8 cellular contexts compared by ENCODE assay signal in genomic region chr11:117816151-117816741, GRCh38. TPM values are rescaled to one million over a fixed set of nuclear protein-coding genes. Genes with fewer than 3 reads are reported as not detected.
DNase-seq lines count a peak whose midpoint lies in the region; ATAC-seq, FAIRE-seq and TF ChIP-seq lines count a peak whose summit lies in the region.

No MANE protein-coding gene starts in this region.

- H2AK5ac ChIP-seq in mesendoderm (ENCODE audit: low read length) = no peak overlapping the region

- H2BK5ac ChIP-seq in mesendoderm (ENCODE audit: low read length) = peak overlapping the region; percentile 4

- H3K4me3 Mint-ChIP-seq in astrocyte (ENCODE audit: unreplicated experiment) = no peak overlapping the region

- no peaks in the 10 kb centered on the region for H3K9me3 Mint-ChIP-seq in astrocyte (ENCODE audit: unreplicated experiment)

- H3K4me3 ChIP-seq in BLaER1 (no peak overlapping the region), HUES48 (ENCODE audit: low read depth, low read length) (no peak overlapping the region), astrocyte (ENCODE audit: insufficient read depth, low read depth, low read length) (no peak overlapping the region), mesendoderm (ENCODE audit: low read length) (no peak overlapping the region)

- H2BK15ac ChIP-seq in mesendoderm (replicated peaks; ENCODE audit: low read depth) = no peak overlapping the region

- H2AFZ ChIP-seq in astrocyte (ENCODE audit: low read depth, low read length) = peak overlapping the region; percentile 15

- H3K4ac ChIP-seq in mesendoderm (ENCODE audit: low read depth, low read length) = peak overlapping the region; percentile 46

- H4K20me1 ChIP-seq in BLaER1 (no peaks in the 10 kb centered on the region), astrocyte (ENCODE audit: insufficient read depth, low read length) (no peaks in the 10 kb centered on the region)

- H4K5ac ChIP-seq in mesendoderm (ENCODE audit: low read length) = no peak overlapping the region

- no peaks in the 10 kb centered on the region for H3K27me3 ChIP-seq in BLaER1
- H3K27me3 ChIP-seq in HUES48 (ENCODE audit: control insufficient read depth, insufficient read depth, low read length) = peaks cover 4% of the 10 kb centered on the region; the same call in 1 of the 2 replicates
- H3K27me3 ChIP-seq in astrocyte (ENCODE audit: insufficient read depth, low read length) = no peaks in the 10 kb centered on the region
- no peaks in the 10 kb centered on the region for H3K27me3 ChIP-seq in mesendoderm (ENCODE audit: insufficient read depth, low read length, poor library complexity)

- no peaks in the 10 kb centered on the region for H3K9me3 ChIP-seq in BLaER1
- no peaks in the 10 kb centered on the region for H3K9me3 ChIP-seq in HUES48 (ENCODE audit: control insufficient read depth, insufficient read depth, low read length)
- H3K9me3 ChIP-seq in astrocyte (ENCODE audit: insufficient read depth, low read depth, low read length) = no peaks in the 10 kb centered on the region

- H3K56ac ChIP-seq in mesendoderm (ENCODE audit: low read length) = peak overlapping the region; percentile 77

- H4K8ac ChIP-seq in mesendoderm (ENCODE audit: low read depth, low read length) = no peak overlapping the region

- H3K4me1 ChIP-seq in BLaER1 (peaks cover 72% of the 10 kb centered on the region), HUES48 (ENCODE audit: control insufficient read depth, insufficient read depth, low read length) (peaks cover 35% of the 10 kb centered on the region), astrocyte (ENCODE audit: insufficient read depth, low read length) (peaks cover 23% of the 10 kb centered on the region), mesendoderm (ENCODE audit: control insufficient read depth, low read depth, low read length) (peaks cover 15% of the 10 kb centered on the region)

- H3K27ac Mint-ChIP-seq in astrocyte (ENCODE audit: unreplicated experiment) = peak overlapping the region; percentile 42

- peak; percentile 45 for DNase-seq in astrocyte (ENCODE audit: low read depth)
- DNase-seq in mesendoderm = peak; percentile 95
- DNase-seq in activated effector memory CD4-positive, alpha-beta T cell treated with anti-CD3 and anti-CD28 coated beads, Interleukin-2, amount 50 U/mL, for 16 hours = no peak
- no peak for DNase-seq in G401 (ENCODE audit: low spot score)

- H3K23ac ChIP-seq in mesendoderm (ENCODE audit: low read length) = no peak overlapping the region

- H3K36me3 Mint-ChIP-seq in astrocyte (ENCODE audit: low read depth, unreplicated experiment) = no peaks in the 10 kb centered on the region

- peaks cover 20% of the 10 kb centered on the region for H3K27me3 Mint-ChIP-seq in astrocyte (ENCODE audit: low read depth, unreplicated experiment)

- H3K79me2 ChIP-seq in astrocyte (ENCODE audit: insufficient read depth, low read length) = no peaks in the 10 kb centered on the region
- H3K79me2 ChIP-seq in mesendoderm (ENCODE audit: control insufficient read depth, insufficient read depth, low read length) = no peaks in the 10 kb centered on the region

- H3K27ac ChIP-seq in BLaER1 = peak overlapping the region; percentile 63
- H3K27ac ChIP-seq in HUES48 (ENCODE audit: low read depth, low read length) = peak overlapping the region; percentile 47
- H3K27ac ChIP-seq in astrocyte (ENCODE audit: low read depth, low read length) = no peak overlapping the region
- H3K27ac ChIP-seq in mesendoderm (ENCODE audit: low read depth, low read length) = peak overlapping the region; percentile 56

- no peaks in the 10 kb centered on the region for H3K36me3 ChIP-seq in BLaER1
- H3K36me3 ChIP-seq in HUES48 (ENCODE audit: control insufficient read depth, insufficient read depth, low read length) = no peaks in the 10 kb centered on the region
- no peaks in the 10 kb centered on the region for H3K36me3 ChIP-seq in astrocyte (ENCODE audit: insufficient read depth, low read length)
- H3K36me3 ChIP-seq in mesendoderm (ENCODE audit: control insufficient read depth, insufficient read depth, low read length) = no peaks in the 10 kb centered on the region

- ATAC-seq in HG03460 (IDR thresholded peaks at IDR 0.05; ENCODE audit: unreplicated experiment) (no peak), HG02763 (IDR thresholded peaks at IDR 0.05; ENCODE audit: unreplicated experiment) (no peak)

- in situ Hi-C loops in G401 (cut with HindIII; ENCODE audit: low sequenced_read_pairs) = no loop called here

- no peaks in the 10 kb centered on the region for H3K79me1 ChIP-seq in mesendoderm (ENCODE audit: low read length)

- FAIRE-seq in astrocyte (lab: Jason Lieb, UNC) = no peak

- H3K9ac ChIP-seq in BLaER1 (peak overlapping the region; percentile 61), HUES48 (ENCODE audit: low read depth, low read length) (no peak overlapping the region), astrocyte (ENCODE audit: low read length) (no peak overlapping the region), mesendoderm (ENCODE audit: low read length) (peak overlapping the region; percentile 37)

- no CpG with 5 or more reads among the region's 20 CpGs for WGBS in mesendoderm (ENCODE audit: extremely low coverage, insufficient coverage, low lambda C conversion rate)

- H3K4me2 ChIP-seq in BLaER1 (peak overlapping the region; percentile 83), astrocyte (ENCODE audit: low read length) (no peak overlapping the region), mesendoderm (ENCODE audit: low read length) (no peak overlapping the region)

- peak overlapping the region; percentile 56 for H2BK120ac ChIP-seq in mesendoderm (ENCODE audit: low read depth, low read length)

- H3K18ac ChIP-seq in mesendoderm (ENCODE audit: low read length) = peak overlapping the region; percentile 14

- peaks cover 27% of the 10 kb centered on the region for H3K4me1 Mint-ChIP-seq in astrocyte (ENCODE audit: low read depth, unreplicated experiment)

- TF ChIP-seq CTCF in astrocyte (IDR thresholded peaks at IDR 0.05; ENCODE audit: insufficient read depth, low read depth, low read length) = no peak

RNA-seq across cellular contexts. Expression of gene FXYD2, which starts 8.3 kb away (rescaled TPM):
- not detected in 2 replicates for total RNA-seq in astrocyte
- polyA plus RNA-seq in mesendoderm (2013, experiment 1 of 2) = 0.95 TPM
- polyA plus RNA-seq in mesendoderm (2013, experiment 2 of 2) = 1.1 TPM
- total RNA-seq in G401 (2014; rRNA removed; shearing (Covaris generic)) = not detected in 2 replicates

RNA-seq across cellular contexts. Expression of gene DSCAML1, which starts 19.2 kb away (rescaled TPM):
- 0.16 TPM in 1 of 2 replicates, not detected in the other for total RNA-seq in astrocyte
- polyA plus RNA-seq in mesendoderm (2013, experiment 1 of 2) = 0.06 TPM
- 0.11 TPM for polyA plus RNA-seq in mesendoderm (2013, experiment 2 of 2)
- not detected in 2 replicates for total RNA-seq in G401 (2014; rRNA removed; shearing (Covaris generic))

Comparison
In these comparisons a context has a peak if more than half of its experiments do, and no peak if none do; other contexts are left out.
1. H3K9ac ChIP-seq: peak in BLaER1 (single experiment) and mesendoderm (single experiment); none in HUES48 (single experiment) and astrocyte (single experiment).
2. DNase-seq: peak in astrocyte (single experiment) and mesendoderm (single experiment); none in activated effector memory CD4-positive, alpha-beta T cell treated with anti-CD3 and anti-CD28 coated beads, Interleukin-2, amount 50 U/mL, for 16 hours (single experiment) and G401 (single experiment).